In the genomic region with DNA sequence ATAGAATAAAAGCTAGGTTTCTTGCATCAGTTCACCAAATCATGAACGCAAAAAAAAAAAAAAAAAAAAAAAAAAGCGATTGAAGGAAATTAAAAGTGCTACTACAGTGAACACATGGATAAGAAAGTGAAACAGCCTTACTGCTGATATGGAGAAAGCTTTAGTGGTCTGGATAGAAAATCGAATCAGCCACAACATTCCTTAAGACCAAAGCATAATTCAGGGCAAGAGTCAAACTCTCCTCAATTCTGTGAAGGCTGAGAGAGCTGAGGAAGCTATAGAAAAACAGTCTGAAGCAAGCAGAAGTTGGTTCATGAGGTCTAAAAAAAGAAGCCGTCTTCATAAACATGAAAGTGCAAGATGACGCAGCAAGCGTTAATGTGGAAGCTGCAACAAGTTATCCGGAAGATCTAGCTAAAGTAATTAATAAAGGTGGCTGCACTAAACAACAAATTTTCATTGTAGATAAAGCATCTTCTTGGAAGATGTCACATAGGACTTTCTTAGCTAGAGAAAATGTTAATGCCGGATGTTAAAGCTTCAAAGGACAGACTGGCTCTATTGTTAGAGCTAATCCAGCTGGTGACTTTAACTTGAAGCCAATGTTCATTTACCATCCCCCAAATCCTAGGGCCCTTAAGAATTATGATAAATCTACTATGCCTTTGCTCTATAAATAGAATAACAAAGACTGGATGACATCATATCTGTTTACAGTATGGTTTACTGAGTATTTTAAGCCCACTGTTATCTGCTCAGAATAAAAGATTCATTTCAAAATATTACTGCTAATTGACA, we compare ENCODE assay signal across 8 cellular contexts. TPM values are rescaled to one million over a fixed set of nuclear protein-coding genes. Genes with fewer than 3 reads are reported as not detected.
A peak's percentile ranks its signal among the peaks of the same experiment; 100 is the strongest.
DNase-seq lines count a peak whose midpoint lies in the region; ATAC-seq and TF ChIP-seq lines count a peak whose summit lies in the region.

No MANE protein-coding gene starts in this region.

- no peak overlapping the region for H2AFZ ChIP-seq in SK-N-SH (ENCODE audit: low read depth)

- no peaks in the 10 kb centered on the region for H3K79me2 ChIP-seq in SK-N-SH (ENCODE audit: insufficient read depth)

- no peak overlapping the region for H3K27ac Mint-ChIP-seq in T-helper 17 cell

- 51% methylated on average over 8 of the region's 8 CpGs for WGBS in SK-N-SH (ENCODE audit: low lambda C conversion rate)
- WGBS in heart right ventricle, 2 donors, result 21 to 42% methylated on average over 8 of the region's 8 CpGs

- H3K9ac ChIP-seq in SK-N-SH, result no peak overlapping the region

- H3K9me3 ChIP-seq in SK-N-SH (no peaks in the 10 kb centered on the region), T-helper 17 cell (ENCODE audit: control insufficient read depth, low read length, poor library complexity, severe bottlenecking) (no peaks in the 10 kb centered on the region), heart right ventricle (no peaks in the 10 kb centered on the region)

- H3K4me3 Mint-ChIP-seq in T-helper 17 cell, result peak overlapping the region; percentile 55

- H4K20me1 ChIP-seq in SK-N-SH (ENCODE audit: insufficient read depth), result no peaks in the 10 kb centered on the region

- H3K36me3 ChIP-seq in SK-N-SH (replicated peaks in 1 of 2; ENCODE audit: control insufficient read depth in 1 of 2, insufficient read depth in 2 of 2, low read length in 1 of 2), result no peaks in the 10 kb centered on the region
- H3K36me3 ChIP-seq in heart right ventricle, result no peaks in the 10 kb centered on the region

- TF ChIP-seq CTCF in SK-N-SH (IDR thresholded peaks at IDR 0.05), result no peak
- no peak for TF ChIP-seq CTCF in heart right ventricle (IDR thresholded peaks at IDR 0.05)

- DNase-seq in SK-N-SH (no peak), T-helper 17 cell (no peak), heart right ventricle (no peak), NCI-H187 (lab: John Stamatoyannopoulos, UW) (no peak), NCI-H146 (lab: John Stamatoyannopoulos, UW) (no peak), activated gamma-delta T cell (lab: John Stamatoyannopoulos, UW) (no peak)

- peaks cover 2% of the 10 kb centered on the region for H3K4me1 Mint-ChIP-seq in T-helper 17 cell

- no peaks in the 10 kb centered on the region for H3K9me2 ChIP-seq in SK-N-SH

- no peaks in the 10 kb centered on the region for H3K27me3 ChIP-seq in SK-N-SH (ENCODE audit: insufficient read depth)
- H3K27me3 ChIP-seq in heart right ventricle, result no peaks in the 10 kb centered on the region

- TF ChIP-seq RAD21 in SK-N-SH (IDR thresholded peaks at IDR 0.05; ENCODE audit: low read length), result no peak

- ATAC-seq in SK-N-SH treated with all-trans-retinoic acid at 6 μM for 48 hours (peak; percentile 26; the same call in 1 of the 3 replicates), T-helper 17 cell (no peak), heart right ventricle (peak in 3 of 8 donors; percentile 42 to 69 (median 49))

- no peak overlapping the region for H3K4me2 ChIP-seq in SK-N-SH

- CTCF ChIA-PET in SK-N-SH (lab: Yijun Ruan, JAX), result interaction anchor here (1.5 kb wide), 1 partner anchor 100 kb away, joined by 3 read pairs; no protein-coding TSS in a partner anchor

- no peaks in the 10 kb centered on the region for H3F3A ChIP-seq in SK-N-SH (replicated peaks; ENCODE audit: insufficient read depth)

- H3K4me1 ChIP-seq in SK-N-SH (ENCODE audit: control insufficient read depth in 1 of 2, insufficient read depth in 2 of 2, low read depth in 1 of 2, low read length in 1 of 2), result no peaks in the 10 kb centered on the region; a peak in 2 of 4 replicates
- H3K4me1 ChIP-seq in heart right ventricle, result peaks cover 0 to 25% (median 10%) of the 10 kb centered on the region in 9 donors

- no peak for TF ChIP-seq EP300 in SK-N-SH (IDR thresholded peaks at IDR 0.05; ENCODE audit: borderline replicate concordance in 1 of 2, low read depth in 1 of 2, low read length in 1 of 2)

- H3K36me3 Mint-ChIP-seq in T-helper 17 cell (ENCODE audit: low read depth), result no peaks in the 10 kb centered on the region

- H3K4me3 ChIP-seq in SK-N-SH (ENCODE audit: low read depth in 2 of 2, low read length in 1 of 2) (no peak overlapping the region), heart right ventricle (peak overlapping the region in 7 of 10 donors; percentile 25 to 38 (median 34))

- POLR2A ChIA-PET in SK-N-SH (lab: Yijun Ruan, JAX), result no interaction called here

- H3K27ac ChIP-seq in SK-N-SH (ENCODE audit: low read depth in 2 of 2, low read length in 1 of 2) (no peak overlapping the region), heart right ventricle (peak overlapping the region in 7 of 10 donors; percentile 28 to 74 (median 61)), temporal lobe (ENCODE audit: low read depth, low read length) (peak overlapping the region; percentile 40)

- intact Hi-C loops in heart right ventricle (cut with DNase I), result no loop called here

- H3K27me3 Mint-ChIP-seq in T-helper 17 cell, result peaks cover 33% of the 10 kb centered on the region

TF ChIP-seq in SK-N-SH treated with all-trans-retinoic acid at 6 μM for 48 hours, 23 proteins besides CTCF, POLR2A, EP300 and RAD21 (continues in another document):
- TF ChIP-seq ZC3H10 (CRISPR knock-in tag; IDR thresholded peaks at IDR 0.05) (no peak), ESRRG (CRISPR knock-in tag; IDR thresholded peaks at IDR 0.05) (no peak), ZNF8 (CRISPR knock-in tag; IDR thresholded peaks at IDR 0.05) (no peak)
- TF ChIP-seq, protein P1, sequence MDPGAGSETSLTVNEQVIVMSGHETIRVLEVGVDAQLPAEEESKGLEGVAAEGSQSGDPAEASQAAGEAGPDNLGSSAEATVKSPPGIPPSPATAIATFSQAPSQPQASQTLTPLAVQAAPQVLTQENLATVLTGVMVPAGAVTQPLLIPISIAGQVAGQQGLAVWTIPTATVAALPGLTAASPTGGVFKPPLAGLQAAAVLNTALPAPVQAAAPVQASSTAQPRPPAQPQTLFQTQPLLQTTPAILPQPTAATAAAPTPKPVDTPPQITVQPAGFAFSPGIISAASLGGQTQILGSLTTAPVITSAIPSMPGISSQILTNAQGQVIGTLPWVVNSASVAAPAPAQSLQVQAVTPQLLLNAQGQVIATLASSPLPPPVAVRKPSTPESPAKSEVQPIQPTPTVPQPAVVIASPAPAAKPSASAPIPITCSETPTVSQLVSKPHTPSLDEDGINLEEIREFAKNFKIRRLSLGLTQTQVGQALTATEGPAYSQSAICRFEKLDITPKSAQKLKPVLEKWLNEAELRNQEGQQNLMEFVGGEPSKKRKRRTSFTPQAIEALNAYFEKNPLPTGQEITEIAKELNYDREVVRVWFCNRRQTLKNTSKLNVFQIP (CRISPR knock-in tag; IDR thresholded peaks at IDR 0.05; ENCODE audit: borderline replicate concordance, low read depth), result no peak
- TF ChIP-seq, protein P2, sequence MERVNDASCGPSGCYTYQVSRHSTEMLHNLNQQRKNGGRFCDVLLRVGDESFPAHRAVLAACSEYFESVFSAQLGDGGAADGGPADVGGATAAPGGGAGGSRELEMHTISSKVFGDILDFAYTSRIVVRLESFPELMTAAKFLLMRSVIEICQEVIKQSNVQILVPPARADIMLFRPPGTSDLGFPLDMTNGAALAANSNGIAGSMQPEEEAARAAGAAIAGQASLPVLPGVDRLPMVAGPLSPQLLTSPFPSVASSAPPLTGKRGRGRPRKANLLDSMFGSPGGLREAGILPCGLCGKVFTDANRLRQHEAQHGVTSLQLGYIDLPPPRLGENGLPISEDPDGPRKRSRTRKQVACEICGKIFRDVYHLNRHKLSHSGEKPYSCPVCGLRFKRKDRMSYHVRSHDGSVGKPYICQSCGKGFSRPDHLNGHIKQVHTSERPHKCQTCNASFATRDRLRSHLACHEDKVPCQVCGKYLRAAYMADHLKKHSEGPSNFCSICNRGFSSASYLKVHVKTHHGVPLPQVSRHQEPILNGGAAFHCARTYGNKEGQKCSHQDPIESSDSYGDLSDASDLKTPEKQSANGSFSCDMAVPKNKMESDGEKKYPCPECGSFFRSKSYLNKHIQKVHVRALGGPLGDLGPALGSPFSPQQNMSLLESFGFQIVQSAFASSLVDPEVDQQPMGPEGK (CRISPR knock-in tag; IDR thresholded peaks at IDR 0.05; ENCODE audit: borderline replicate concordance), result no peak

TF ChIP-seq in SK-N-SH, 30 proteins besides CTCF, POLR2A, EP300 and RAD21:
- TF ChIP-seq, protein P3, sequence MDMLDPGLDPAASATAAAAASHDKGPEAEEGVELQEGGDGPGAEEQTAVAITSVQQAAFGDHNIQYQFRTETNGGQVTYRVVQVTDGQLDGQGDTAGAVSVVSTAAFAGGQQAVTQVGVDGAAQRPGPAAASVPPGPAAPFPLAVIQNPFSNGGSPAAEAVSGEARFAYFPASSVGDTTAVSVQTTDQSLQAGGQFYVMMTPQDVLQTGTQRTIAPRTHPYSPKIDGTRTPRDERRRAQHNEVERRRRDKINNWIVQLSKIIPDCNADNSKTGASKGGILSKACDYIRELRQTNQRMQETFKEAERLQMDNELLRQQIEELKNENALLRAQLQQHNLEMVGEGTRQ (IDR thresholded peaks at IDR 0.05; ENCODE audit: borderline replicate concordance, low read depth, low read length), result no peak

RNA-seq across cellular contexts. Expression of a gene that starts 19.2 kb away (rescaled TPM):
- polyA plus RNA-seq in SK-N-SH (2012; rRNA removed) (2.8 and 3.3 TPM in 2 replicates), heart right ventricle (under 1 TPM; 0.51 to 0.73 TPM)
- 3.9 and 5.2 TPM in 2 replicates for polyA plus RNA-seq in SK-N-SH (2012; cell fraction: cytosol; rRNA removed)
- polyA plus RNA-seq in SK-N-SH (2012; cell fraction: nucleus; rRNA removed), result 1.7 and 3.5 TPM in 2 replicates
- total RNA-seq in T-helper 17 cell (not detected), heart right ventricle (10 to 100 TPM in 3 of 10 donors, 1 to 10 TPM in 6, under 1 TPM in 1; 0.49 to 28.8 (median 4.4) TPM), temporal lobe (3.7 TPM)

Comparison
In these comparisons a context has a peak if more than half of its experiments do, and no peak if none do; other contexts are left out.
1. H3K27ac ChIP-seq: peak in heart right ventricle (7 of 10) and temporal lobe (single experiment); none in SK-N-SH (0 of 2).
2. H3K4me3 ChIP-seq: peak in heart right ventricle (7 of 10); none in SK-N-SH (0 of 2).